In the genomic region with DNA sequence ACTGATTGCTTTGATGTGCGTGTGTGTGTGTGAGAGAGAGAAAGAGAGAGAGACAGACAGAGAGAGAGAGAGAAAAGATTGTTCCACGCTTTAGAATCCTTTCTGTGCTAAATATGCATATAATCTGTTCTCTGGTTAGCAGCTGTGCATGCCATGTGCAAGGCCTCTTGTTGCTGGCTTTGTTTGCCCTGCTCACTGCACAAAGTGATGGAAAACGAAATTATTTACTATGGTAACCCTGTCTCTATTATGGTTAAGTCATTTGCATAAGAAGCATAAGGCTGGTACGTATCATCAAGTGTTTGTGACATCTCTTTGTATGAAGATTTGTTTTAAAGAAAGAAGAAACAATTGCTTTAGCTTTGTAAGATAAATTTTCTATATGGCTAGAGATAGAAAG, we compare ENCODE assay signal across 25 cellular contexts.
A peak's percentile ranks its signal among the peaks of the same experiment; 100 is the strongest.
DNase-seq lines count a peak whose midpoint lies in the region; ATAC-seq lines count a peak whose summit lies in the region.
"Had no signal": no experiment of that assay in that cellular context is flagged by ENCODE, and none has a peak within 500 bp of the region (broad histone marks: within the 10 kb centered on the region; RNA-seq: fewer than 3 reads in every experiment).

No MANE protein-coding gene starts in this region.

- no peak overlapping the region for H3K4me3 ChIP-seq in neuronal stem cell (ENCODE audit: low read length in 2 of 2)
- H3K4me3 ChIP-seq: breast epithelium, prostate gland, sigmoid colon, suprapubic skin, upper lobe of right lung had no signal

- no peaks in the 10 kb centered on the region for H3K36me3 Mint-ChIP-seq in activated T-cell treated with anti-CD3 and anti-CD28 coated beads, Interleukin-2, amount 50 U/mL, for 24 hours (ENCODE audit: low read depth)
- H3K36me3 Mint-ChIP-seq: CD14-positive monocyte, WTC11 had no signal

- H3K79me1 ChIP-seq in neuronal stem cell (ENCODE audit: low read depth, low read length): no peaks in the 10 kb centered on the region

- ATAC-seq in HG03378 (IDR thresholded peaks at IDR 0.05; ENCODE audit: unreplicated experiment): no peak
- ATAC-seq: left lobe of liver, upper lobe of right lung had no signal

- DNase-seq in DMS153 (lab: John Stamatoyannopoulos, UW): peak; percentile 30
- DNase-seq in DMS153 treated with DMSO at 0.1 percent for 48 hours (lab: John Stamatoyannopoulos, UW; ENCODE audit: unreplicated experiment): no peak
- DNase-seq in NCI-H2081 (lab: John Stamatoyannopoulos, UW): peak; percentile 41 to 64
- DNase-seq in NCI-H748 (lab: John Stamatoyannopoulos, UW; ENCODE audit: unreplicated experiment): peak; percentile 87
- no peak for DNase-seq in neuronal stem cell (ENCODE audit: low spot score)
- DNase-seq in activated T-cell treated with anti-CD3 and anti-CD28 coated beads, Interleukin-2, amount 50 U/mL, for 24 hours: no peak
- DNase-seq in T-helper 1 cell: no peak
- DNase-seq: activated naive CD4-positive, alpha-beta T cell treated with anti-CD3 and anti-CD28 coated beads, Interleukin-2, amount 50 U/mL, for 16 hours; amniotic stem cell; mesendoderm; NCI-H1694; Right ventricle myocardium superior; sigmoid colon; stimulated activated naive CD4-positive, alpha-beta T cell; T-helper 9 cell; upper lobe of right lung had no signal

- no peak overlapping the region for H2BK120ac ChIP-seq in neuronal stem cell (ENCODE audit: low read depth, low read length)

- no peak overlapping the region for H3K4me2 ChIP-seq in neuronal stem cell (ENCODE audit: insufficient read depth, low read length, poor library complexity, severe bottlenecking)

- WGBS in neuronal stem cell (ENCODE audit: extremely low coverage in 2 of 2, insufficient read length in 2 of 2, insufficient replicate concordance in 1 of 2), 2 donors: no CpG with 5 or more reads among the region's 4 CpGs

- H3K9me3 ChIP-seq in neuronal stem cell (replicated peaks in 1 of 2; ENCODE audit: control insufficient read depth in 2 of 2, insufficient read depth in 1 of 2, low read depth in 1 of 2, low read length in 2 of 2): no peaks in the 10 kb centered on the region
- H3K9me3 ChIP-seq: breast epithelium, prostate gland, sigmoid colon, suprapubic skin, upper lobe of right lung had no signal

- no peak overlapping the region for H3K18ac ChIP-seq in neuronal stem cell (ENCODE audit: low read length)

- no peak overlapping the region for H3K23ac ChIP-seq in neuronal stem cell (ENCODE audit: low read depth, low read length, poor library complexity)

- H3K27me3 ChIP-seq in neuronal stem cell (ENCODE audit: control insufficient read depth in 3 of 3, insufficient read depth in 3 of 3, low read depth in 1 of 3, low read length in 3 of 3): no peaks in the 10 kb centered on the region
- H3K27me3 ChIP-seq: sigmoid colon, suprapubic skin, upper lobe of right lung had no signal

- H3K36me3 ChIP-seq in neuronal stem cell (replicated peaks in 1 of 2; ENCODE audit: control insufficient read depth in 2 of 2, insufficient read depth in 2 of 2, low read length in 2 of 2): no peaks in the 10 kb centered on the region
- H3K36me3 ChIP-seq: breast epithelium, prostate gland, sigmoid colon, suprapubic skin, upper lobe of right lung had no signal

- H3K4me1 Mint-ChIP-seq in activated T-cell treated with anti-CD3 and anti-CD28 coated beads, Interleukin-2, amount 50 U/mL, for 24 hours (ENCODE audit: low read depth): peaks cover 4% of the 10 kb centered on the region
- H3K4me1 Mint-ChIP-seq: CD14-positive monocyte had no signal

- no peak overlapping the region for H4K91ac ChIP-seq in neuronal stem cell (ENCODE audit: low read depth, low read length, poor library complexity)

- H2AK5ac ChIP-seq in neuronal stem cell (ENCODE audit: low read depth, low read length): no peak overlapping the region

- H3K27ac ChIP-seq in neuronal stem cell (replicated peaks; ENCODE audit: low read length): no peak overlapping the region
- H3K27ac ChIP-seq: 22Rv1, breast epithelium, prostate gland, sigmoid colon, suprapubic skin, upper lobe of right lung had no signal

- H2AFZ ChIP-seq in neuronal stem cell (ENCODE audit: low read length): peak overlapping the region; percentile 5

- H3K4me1 ChIP-seq in neuronal stem cell (ENCODE audit: control insufficient read depth in 2 of 2, insufficient read depth in 1 of 2, low read depth in 1 of 2, low read length in 2 of 2): no peaks in the 10 kb centered on the region
- H3K4me1 ChIP-seq: breast epithelium, prostate gland, sigmoid colon, suprapubic skin, upper lobe of right lung had no signal

- no peak overlapping the region for H3K4me3 Mint-ChIP-seq in activated T-cell treated with anti-CD3 and anti-CD28 coated beads, Interleukin-2, amount 50 U/mL, for 24 hours
- H3K4me3 Mint-ChIP-seq: activated T-helper 1 cell treated with anti-CD3 and anti-CD28 coated beads, Interleukin-12 subunit alpha, Interleukin-12 subunit beta, Interleukin-2, Interleukin-4 antibody, amounts not matched to agents 30 ng/mL and 10 ng/mL and 1 ng/mL, durations not matched to agents 14 hours and 24 hours and 36 hours; CD14-positive monocyte; WTC11 had no signal

- no peak overlapping the region for H4K8ac ChIP-seq in neuronal stem cell (ENCODE audit: low read depth, low read length)

- H3K9me3 Mint-ChIP-seq in activated T-cell treated with anti-CD3 and anti-CD28 coated beads, Interleukin-2, amount 50 U/mL, for 24 hours: no peaks in the 10 kb centered on the region
- H3K9me3 Mint-ChIP-seq: activated T-helper 1 cell treated with anti-CD3 and anti-CD28 coated beads, Interleukin-12 subunit alpha, Interleukin-12 subunit beta, Interleukin-2, Interleukin-4 antibody, amounts not matched to agents 30 ng/mL and 10 ng/mL and 1 ng/mL, durations not matched to agents 14 hours and 24 hours and 36 hours had no signal

- peaks cover 44% of the 10 kb centered on the region for H3K27me3 Mint-ChIP-seq in activated T-cell treated with anti-CD3 and anti-CD28 coated beads, Interleukin-2, amount 50 U/mL, for 24 hours

- H3K27ac Mint-ChIP-seq in activated T-cell treated with anti-CD3 and anti-CD28 coated beads, Interleukin-2, amount 50 U/mL, for 24 hours: no peak overlapping the region
- H3K27ac Mint-ChIP-seq: activated T-helper 1 cell treated with anti-CD3 and anti-CD28 coated beads, Interleukin-12 subunit alpha, Interleukin-12 subunit beta, Interleukin-2, Interleukin-4 antibody, amounts not matched to agents 30 ng/mL and 10 ng/mL and 1 ng/mL, durations not matched to agents 14 hours and 24 hours and 36 hours; CD14-positive monocyte; WTC11 had no signal

- no peak overlapping the region for H3K14ac ChIP-seq in neuronal stem cell (ENCODE audit: low read length)

- H3K4ac ChIP-seq in neuronal stem cell (ENCODE audit: low read length): no peak overlapping the region

- H3K9ac ChIP-seq in neuronal stem cell (ENCODE audit: low read depth, low read length, poor library complexity): no peak overlapping the region

- no peak overlapping the region for H2BK15ac ChIP-seq in neuronal stem cell (ENCODE audit: low read length)

- H2BK12ac ChIP-seq in neuronal stem cell (ENCODE audit: low read length): no peak overlapping the region

- no peak overlapping the region for H2BK5ac ChIP-seq in neuronal stem cell (ENCODE audit: low read length)

Comparison
In these comparisons a context has a peak if more than half of its experiments do, and no peak if none do; other contexts are left out.
1. DNase-seq: peak in DMS153 (single experiment), NCI-H2081 (2 of 2) and NCI-H748 (single experiment); none in DMS153 treated with DMSO at 0.1 percent for 48 hours (single experiment), neuronal stem cell (single experiment), activated T-cell treated with anti-CD3 and anti-CD28 coated beads, Interleukin-2, amount 50 U/mL, for 24 hours (single experiment) and T-helper 1 cell (0 of 5).